In the genomic region with DNA sequence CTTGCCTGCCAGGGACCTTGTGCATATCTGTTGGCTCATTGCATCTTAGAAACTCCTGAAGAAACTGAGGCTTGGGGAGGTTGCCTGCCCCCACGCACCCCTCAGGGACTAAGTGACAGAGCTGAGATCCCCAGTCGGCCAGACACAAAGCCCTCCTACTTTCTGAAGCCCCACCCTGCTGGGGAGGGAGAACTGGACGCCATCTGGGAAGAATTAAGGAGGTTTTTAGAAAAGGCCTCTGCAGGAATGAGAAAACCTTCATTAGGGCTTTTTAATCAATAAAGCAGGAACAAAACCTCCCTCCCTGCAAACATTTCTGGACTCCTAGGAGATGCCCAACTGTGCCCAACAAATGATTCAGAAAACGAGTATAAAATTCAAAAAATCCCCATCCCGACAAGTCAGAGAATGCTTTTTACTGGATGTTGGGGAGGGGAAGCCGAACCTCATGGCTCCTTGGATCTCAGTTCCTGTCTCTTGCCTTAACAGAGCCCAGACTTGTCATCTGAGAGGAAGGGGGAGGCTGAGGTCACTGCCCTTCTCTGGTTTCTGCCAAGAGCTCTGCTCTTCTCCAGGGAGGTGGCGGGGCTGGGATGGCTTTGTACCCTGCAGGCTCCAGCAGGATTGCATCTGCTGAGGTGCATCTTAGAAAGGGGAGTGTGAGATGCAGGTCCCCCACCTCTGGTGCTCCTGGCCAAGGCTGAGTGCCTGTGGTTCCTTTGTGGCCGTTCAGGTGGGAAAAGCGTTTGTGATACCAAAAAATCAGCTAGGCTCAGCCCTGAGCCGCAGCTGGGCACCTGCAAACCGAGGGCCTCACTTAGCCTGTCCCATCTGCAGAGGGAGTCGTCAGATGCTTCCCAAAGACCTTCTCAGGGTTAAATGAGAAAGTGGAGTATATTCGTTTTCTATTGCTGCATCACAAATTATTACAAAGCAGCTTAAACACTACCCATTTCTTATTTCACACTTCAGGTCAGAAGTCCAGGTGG, we compare ENCODE assay signal across 8 cellular contexts.
A peak's percentile ranks its signal among the peaks of the same experiment; 100 is the strongest.
DNase-seq lines count a peak whose midpoint lies in the region; ATAC-seq and TF ChIP-seq lines count a peak whose summit lies in the region.

No MANE protein-coding gene starts in this region.

- H3K4me1 ChIP-seq in neural progenitor cell = peaks cover 45% of the 10 kb centered on the region

- H3K27me3 Mint-ChIP-seq in neural progenitor cell (ENCODE audit: insufficient read depth, low read depth) = peaks cover 17% of the 10 kb centered on the region
- H3K27me3 Mint-ChIP-seq in activated naive CD8-positive, alpha-beta T cell treated with anti-CD3 and anti-CD28 coated beads, Interleukin-2, amount 50 U/mL, for 24 hours = no peaks in the 10 kb centered on the region
- H3K27me3 Mint-ChIP-seq in activated T-cell treated with anti-CD3 and anti-CD28 coated beads, Interleukin-2, amount 50 U/mL, for 72 hours (ENCODE audit: low read depth) = no peaks in the 10 kb centered on the region

- H3K36me3 Mint-ChIP-seq in neural progenitor cell = no peaks in the 10 kb centered on the region
- no peaks in the 10 kb centered on the region for H3K36me3 Mint-ChIP-seq in activated naive CD8-positive, alpha-beta T cell treated with anti-CD3 and anti-CD28 coated beads, Interleukin-2, amount 50 U/mL, for 24 hours (ENCODE audit: low read depth)
- H3K36me3 Mint-ChIP-seq in activated T-cell treated with anti-CD3 and anti-CD28 coated beads, Interleukin-2, amount 50 U/mL, for 72 hours (ENCODE audit: insufficient read depth in 2 of 2) = no peaks in the 10 kb centered on the region

- H3K79me2 ChIP-seq in neural progenitor cell (ENCODE audit: low read depth) = no peaks in the 10 kb centered on the region

- H3K4me3 Mint-ChIP-seq in neural progenitor cell = peak overlapping the region; percentile 18
- H3K4me3 Mint-ChIP-seq in activated naive CD8-positive, alpha-beta T cell treated with anti-CD3 and anti-CD28 coated beads, Interleukin-2, amount 50 U/mL, for 24 hours = no peak overlapping the region
- no peak overlapping the region for H3K4me3 Mint-ChIP-seq in activated T-cell treated with anti-CD3 and anti-CD28 coated beads, Interleukin-2, amount 50 U/mL, for 72 hours

- H3K27ac Mint-ChIP-seq in neural progenitor cell = peak overlapping the region; percentile 80
- H3K27ac Mint-ChIP-seq in activated naive CD8-positive, alpha-beta T cell treated with anti-CD3 and anti-CD28 coated beads, Interleukin-2, amount 50 U/mL, for 24 hours = no peak overlapping the region
- H3K27ac Mint-ChIP-seq in activated T-cell treated with anti-CD3 and anti-CD28 coated beads, Interleukin-2, amount 50 U/mL, for 72 hours = no peak overlapping the region

- ATAC-seq in HG03280 (IDR thresholded peaks at IDR 0.05; ENCODE audit: unreplicated experiment) = no peak
- no peak for ATAC-seq in activated naive CD8-positive, alpha-beta T cell treated with anti-CD3 and anti-CD28 coated beads, Interleukin-2, amount 50 U/mL, for 24 hours
- ATAC-seq in activated T-cell treated with anti-CD3 and anti-CD28 coated beads, Interleukin-2, amount 50 U/mL, for 72 hours (replicated peaks in 1 of 2) = no peak

- no peak overlapping the region for H2AFZ ChIP-seq in neural progenitor cell (replicated peaks)

- peak overlapping the region; percentile 35 for H3K4me2 ChIP-seq in neural progenitor cell

- no peak overlapping the region for H3K9ac ChIP-seq in neural progenitor cell

- peak overlapping the region; percentile 17 for H3K4me3 ChIP-seq in AG10803 (ENCODE audit: low read length)
- H3K4me3 ChIP-seq in fibroblast of mammary gland (ENCODE audit: control insufficient read depth, low read depth, low read length) = no peak overlapping the region
- H3K4me3 ChIP-seq in neural progenitor cell = no peak overlapping the region

- H3F3A ChIP-seq in neural progenitor cell (ENCODE audit: low read depth) = peaks cover 27% of the 10 kb centered on the region

- H4K20me1 ChIP-seq in neural progenitor cell (ENCODE audit: low read depth) = no peaks in the 10 kb centered on the region

- peak overlapping the region; percentile 77 for H3K27ac ChIP-seq in neural progenitor cell

- no peaks in the 10 kb centered on the region for H3K27me3 ChIP-seq in neural progenitor cell

- no peaks in the 10 kb centered on the region for H3K9me3 ChIP-seq in neural progenitor cell (ENCODE audit: low read depth)

- H3K9me3 Mint-ChIP-seq in neural progenitor cell = peaks cover 5% of the 10 kb centered on the region
- no peaks in the 10 kb centered on the region for H3K9me3 Mint-ChIP-seq in activated naive CD8-positive, alpha-beta T cell treated with anti-CD3 and anti-CD28 coated beads, Interleukin-2, amount 50 U/mL, for 24 hours
- no peaks in the 10 kb centered on the region for H3K9me3 Mint-ChIP-seq in activated T-cell treated with anti-CD3 and anti-CD28 coated beads, Interleukin-2, amount 50 U/mL, for 72 hours

- DNase-seq in AG10803 (ENCODE audit: low read depth) (peak; percentile 86), fibroblast of mammary gland (ENCODE audit: low read depth) (peak; percentile 90), neural progenitor cell (ENCODE audit: low spot score) (peak; percentile 64), NCI-H345 (lab: John Stamatoyannopoulos, UW) (no peak)
- no peak for DNase-seq in activated naive CD8-positive, alpha-beta T cell treated with anti-CD3 and anti-CD28 coated beads, Interleukin-2, amount 50 U/mL, for 24 hours
- DNase-seq in activated T-cell treated with anti-CD3 and anti-CD28 coated beads, Interleukin-2, amount 50 U/mL, for 72 hours = no peak

- peaks cover 57% of the 10 kb centered on the region for H3K4me1 Mint-ChIP-seq in neural progenitor cell
- H3K4me1 Mint-ChIP-seq in activated naive CD8-positive, alpha-beta T cell treated with anti-CD3 and anti-CD28 coated beads, Interleukin-2, amount 50 U/mL, for 24 hours = peaks cover 12% of the 10 kb centered on the region
- peaks cover 11% of the 10 kb centered on the region for H3K4me1 Mint-ChIP-seq in activated T-cell treated with anti-CD3 and anti-CD28 coated beads, Interleukin-2, amount 50 U/mL, for 72 hours (ENCODE audit: low read depth)

- TF ChIP-seq CTCF in AG10803 (conservative IDR thresholded peaks at IDR 0.05; ENCODE audit: low read length) = no peak
- TF ChIP-seq CTCF in fibroblast of mammary gland (conservative IDR thresholded peaks at IDR 0.05; ENCODE audit: control insufficient read depth, insufficient read depth, low read depth, low read length) = no peak
- no peak for TF ChIP-seq CTCF in neural progenitor cell (IDR thresholded peaks at IDR 0.05)

- no peaks in the 10 kb centered on the region for H3K36me3 ChIP-seq in neural progenitor cell

TF ChIP-seq in PFSK-1, 5 proteins besides CTCF, POLR2A, EP300 and RAD21:
- no peak for TF ChIP-seq POLR2AphosphoS5 (IDR thresholded peaks at IDR 0.05; ENCODE audit: low read depth, low read length)
- TF ChIP-seq FOXP2 (optimal IDR thresholded peaks at IDR 0.05; ENCODE audit: borderline replicate concordance, extremely low read depth, extremely low read length, insufficient read depth) = no peak
- TF ChIP-seq TAF1 (IDR thresholded peaks at IDR 0.05; ENCODE audit: borderline replicate concordance, insufficient read depth, low read length) = peak; percentile 58; the same call in 1 of the 2 replicates
- TF ChIP-seq, protein P1, sequence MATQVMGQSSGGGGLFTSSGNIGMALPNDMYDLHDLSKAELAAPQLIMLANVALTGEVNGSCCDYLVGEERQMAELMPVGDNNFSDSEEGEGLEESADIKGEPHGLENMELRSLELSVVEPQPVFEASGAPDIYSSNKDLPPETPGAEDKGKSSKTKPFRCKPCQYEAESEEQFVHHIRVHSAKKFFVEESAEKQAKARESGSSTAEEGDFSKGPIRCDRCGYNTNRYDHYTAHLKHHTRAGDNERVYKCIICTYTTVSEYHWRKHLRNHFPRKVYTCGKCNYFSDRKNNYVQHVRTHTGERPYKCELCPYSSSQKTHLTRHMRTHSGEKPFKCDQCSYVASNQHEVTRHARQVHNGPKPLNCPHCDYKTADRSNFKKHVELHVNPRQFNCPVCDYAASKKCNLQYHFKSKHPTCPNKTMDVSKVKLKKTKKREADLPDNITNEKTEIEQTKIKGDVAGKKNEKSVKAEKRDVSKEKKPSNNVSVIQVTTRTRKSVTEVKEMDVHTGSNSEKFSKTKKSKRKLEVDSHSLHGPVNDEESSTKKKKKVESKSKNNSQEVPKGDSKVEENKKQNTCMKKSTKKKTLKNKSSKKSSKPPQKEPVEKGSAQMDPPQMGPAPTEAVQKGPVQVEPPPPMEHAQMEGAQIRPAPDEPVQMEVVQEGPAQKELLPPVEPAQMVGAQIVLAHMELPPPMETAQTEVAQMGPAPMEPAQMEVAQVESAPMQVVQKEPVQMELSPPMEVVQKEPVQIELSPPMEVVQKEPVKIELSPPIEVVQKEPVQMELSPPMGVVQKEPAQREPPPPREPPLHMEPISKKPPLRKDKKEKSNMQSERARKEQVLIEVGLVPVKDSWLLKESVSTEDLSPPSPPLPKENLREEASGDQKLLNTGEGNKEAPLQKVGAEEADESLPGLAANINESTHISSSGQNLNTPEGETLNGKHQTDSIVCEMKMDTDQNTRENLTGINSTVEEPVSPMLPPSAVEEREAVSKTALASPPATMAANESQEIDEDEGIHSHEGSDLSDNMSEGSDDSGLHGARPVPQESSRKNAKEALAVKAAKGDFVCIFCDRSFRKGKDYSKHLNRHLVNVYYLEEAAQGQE (IDR thresholded peaks at IDR 0.05; ENCODE audit: insufficient read depth in 1 of 2, low read depth in 2 of 2, low read length in 2 of 2) = 0 out of 4 replicates have a peak, but pooled peaks of 1 of the 2 experiments have one; percentile 15
- peak; percentile 76; the same call in 1 of the 2 replicates for TF ChIP-seq SIN3A (IDR thresholded peaks at IDR 0.05; ENCODE audit: borderline replicate concordance, insufficient read depth, low read length)

Comparison
In these comparisons a context has a peak if more than half of its experiments do, and no peak if none do; other contexts are left out.
1. DNase-seq: peak in AG10803 (single experiment), fibroblast of mammary gland (single experiment) and neural progenitor cell (single experiment); none in activated naive CD8-positive, alpha-beta T cell treated with anti-CD3 and anti-CD28 coated beads, Interleukin-2, amount 50 U/mL, for 24 hours (single experiment), activated T-cell treated with anti-CD3 and anti-CD28 coated beads, Interleukin-2, amount 50 U/mL, for 72 hours (0 of 2) and NCI-H345 (single experiment).